Comparison of ENCODE assay signal across 30 cellular contexts in genomic region chr10:70090951-70091350, GRCh38. TPM values are rescaled to one million over a fixed set of nuclear protein-coding genes. Genes with fewer than 3 reads are reported as not detected.
DNase-seq lines count a peak whose midpoint lies in the region; ATAC-seq and TF ChIP-seq lines count a peak whose summit lies in the region.
"Had no signal": no experiment of that assay in that cellular context is flagged by ENCODE, and none has a peak within 500 bp of the region (broad histone marks: within the 10 kb centered on the region; RNA-seq: fewer than 3 reads in every experiment).

No MANE protein-coding gene starts in this region.

- H3K9me3 ChIP-seq in right lobe of liver: no peaks in the 10 kb centered on the region
- H3K9me3 ChIP-seq: BE2C, esophagus squamous epithelium, heart right ventricle, SJCRH30, suprapubic skin had no signal

- peaks cover 40% of the 10 kb centered on the region for H3K4me1 Mint-ChIP-seq in stimulated activated naive CD8-positive, alpha-beta T cell treated with anti-CD3 and anti-CD28 coated beads, Interleukin-15, Interleukin-2, amounts not matched to agents 100 ng/mL and 50 ng/mL, for 24 hours (ENCODE audit: low read depth)
- H3K4me1 Mint-ChIP-seq in stimulated activated naive CD8-positive, alpha-beta T cell treated with anti-CD3 and anti-CD28 coated beads, Interleukin-15, amount 100 ng/mL, for 72 hours: peaks cover 42% of the 10 kb centered on the region
- H3K4me1 Mint-ChIP-seq in WTC11: no peaks in the 10 kb centered on the region
- H3K4me1 Mint-ChIP-seq: activated B cell treated with CpG ODN at 0.5 μM for 24 hours; brain; nephron progenitor cell; stimulated activated naive B cell treated with anti-CD40 and anti-IgM and Interleukin-4, amounts not matched to agents 10 μg/mL and 1 μg/mL and 100 μg/mL, for 72 hours had no signal

- peak overlapping the region in 1 of 3 donors; percentile 47 for H3K27ac ChIP-seq in right lobe of liver
- H3K27ac ChIP-seq: esophagus squamous epithelium, foreskin keratinocyte, heart right ventricle, SJCRH30, suprapubic skin had no signal

- H3K9me3 Mint-ChIP-seq in stimulated activated naive CD8-positive, alpha-beta T cell treated with anti-CD3 and anti-CD28 coated beads, Interleukin-15, Interleukin-2, amounts not matched to agents 100 ng/mL and 50 ng/mL, for 24 hours: no peaks in the 10 kb centered on the region
- no peaks in the 10 kb centered on the region for H3K9me3 Mint-ChIP-seq in stimulated activated naive CD8-positive, alpha-beta T cell treated with anti-CD3 and anti-CD28 coated beads, Interleukin-15, amount 100 ng/mL, for 72 hours
- H3K9me3 Mint-ChIP-seq in WTC11: no peaks in the 10 kb centered on the region
- H3K9me3 Mint-ChIP-seq: activated B cell treated with CpG ODN at 0.5 μM for 24 hours; brain; nephron progenitor cell; stimulated activated naive B cell treated with anti-CD40 and anti-IgM and Interleukin-4, amounts not matched to agents 10 μg/mL and 1 μg/mL and 100 μg/mL, for 72 hours had no signal

- CTCF ChIA-PET in WTC11 (lab: Charles Lee): no interaction called here

- H3K36me3 Mint-ChIP-seq in stimulated activated naive CD8-positive, alpha-beta T cell treated with anti-CD3 and anti-CD28 coated beads, Interleukin-15, Interleukin-2, amounts not matched to agents 100 ng/mL and 50 ng/mL, for 24 hours (ENCODE audit: low read depth): peaks cover 5% of the 10 kb centered on the region
- H3K36me3 Mint-ChIP-seq in WTC11: peaks cover 26% of the 10 kb centered on the region
- H3K36me3 Mint-ChIP-seq: stimulated activated naive B cell treated with anti-CD40 and anti-IgM and Interleukin-4, amounts not matched to agents 10 μg/mL and 1 μg/mL and 100 μg/mL, for 72 hours had no signal

- TF ChIP-seq POLR2A in right lobe of liver (IDR thresholded peaks at IDR 0.05): no peak

- H3K27ac Mint-ChIP-seq in stimulated activated naive CD8-positive, alpha-beta T cell treated with anti-CD3 and anti-CD28 coated beads, Interleukin-15, Interleukin-2, amounts not matched to agents 100 ng/mL and 50 ng/mL, for 24 hours: peak overlapping the region; percentile 28
- H3K27ac Mint-ChIP-seq in stimulated activated naive CD8-positive, alpha-beta T cell treated with anti-CD3 and anti-CD28 coated beads, Interleukin-15, amount 100 ng/mL, for 72 hours: peak overlapping the region in 1 of 2 donors; percentile 6
- H3K27ac Mint-ChIP-seq in WTC11: no peak overlapping the region
- H3K27ac Mint-ChIP-seq: activated B cell treated with CpG ODN at 0.5 μM for 24 hours; brain; stimulated activated naive B cell treated with anti-CD40 and anti-IgM and Interleukin-4, amounts not matched to agents 10 μg/mL and 1 μg/mL and 100 μg/mL, for 72 hours had no signal

- WGBS in right lobe of liver (ENCODE audit: insufficient coverage, low coverage, low lambda C conversion rate, missing lambda C conversion rate): 52% methylated on average over 5 of the region's 5 CpGs

- H3K27me3 ChIP-seq in right lobe of liver: no peaks in the 10 kb centered on the region
- H3K27me3 ChIP-seq: BE2C, esophagus squamous epithelium, foreskin keratinocyte, heart right ventricle, SJCRH30, suprapubic skin had no signal

- no peak overlapping the region for H3K4me3 Mint-ChIP-seq in stimulated activated naive CD8-positive, alpha-beta T cell treated with anti-CD3 and anti-CD28 coated beads, Interleukin-15, Interleukin-2, amounts not matched to agents 100 ng/mL and 50 ng/mL, for 24 hours
- no peak overlapping the region for H3K4me3 Mint-ChIP-seq in stimulated activated naive CD8-positive, alpha-beta T cell treated with anti-CD3 and anti-CD28 coated beads, Interleukin-15, amount 100 ng/mL, for 72 hours
- H3K4me3 Mint-ChIP-seq in WTC11: no peak overlapping the region
- H3K4me3 Mint-ChIP-seq: activated B cell treated with CpG ODN at 0.5 μM for 24 hours; brain; nephron progenitor cell; stimulated activated naive B cell treated with anti-CD40 and anti-IgM and Interleukin-4, amounts not matched to agents 10 μg/mL and 1 μg/mL and 100 μg/mL, for 72 hours had no signal

- no peak for DNase-seq in stimulated activated naive CD8-positive, alpha-beta T cell treated with anti-CD3 and anti-CD28 coated beads, Interleukin-15, amount 100 ng/mL, for 72 hours
- no peak for DNase-seq in WTC11 (ENCODE audit: low spot score)
- no peak for DNase-seq in right lobe of liver
- DNase-seq in NCI-H1048 (lab: John Stamatoyannopoulos, UW): no peak
- no peak for DNase-seq in GM13976 (ENCODE audit: low spot score)
- DNase-seq in NCI-H2171 (lab: John Stamatoyannopoulos, UW): no peak
- DNase-seq in G401 (ENCODE audit: low spot score): no peak
- DNase-seq: activated B cell treated with CpG ODN at 0.5 μM for 24 hours; activated naive CD4-positive, alpha-beta T cell; activated T-cell treated with anti-CD3 and anti-CD28 coated beads, Interleukin-2, amount 50 U/mL, for 48 hours; BE2C; DMS79 treated with DMSO at 0.1 percent for 48 hours; esophagus squamous epithelium; foreskin keratinocyte; HCEC 1CT; heart right ventricle; NCI-H1694; NCI-H446; NCI-H82; nephron progenitor cell; retina; RPMI8226; SJCRH30; stimulated activated naive B cell treated with anti-CD40 and anti-IgM and Interleukin-4, amounts not matched to agents 10 μg/mL and 1 μg/mL and 100 μg/mL, for 72 hours; SW 1271 had no signal

- H3K27me3 Mint-ChIP-seq in stimulated activated naive CD8-positive, alpha-beta T cell treated with anti-CD3 and anti-CD28 coated beads, Interleukin-15, Interleukin-2, amounts not matched to agents 100 ng/mL and 50 ng/mL, for 24 hours: no peaks in the 10 kb centered on the region
- no peaks in the 10 kb centered on the region for H3K27me3 Mint-ChIP-seq in stimulated activated naive CD8-positive, alpha-beta T cell treated with anti-CD3 and anti-CD28 coated beads, Interleukin-15, amount 100 ng/mL, for 72 hours
- no peaks in the 10 kb centered on the region for H3K27me3 Mint-ChIP-seq in WTC11 (ENCODE audit: low read depth)

- ATAC-seq in stimulated activated naive CD8-positive, alpha-beta T cell treated with anti-CD3 and anti-CD28 coated beads, Interleukin-15, amount 100 ng/mL, for 72 hours: no peak
- ATAC-seq in WTC11: no peak
- ATAC-seq in right lobe of liver: peak; percentile 26 to 74 (median 39)
- ATAC-seq: foreskin keratinocyte; heart right ventricle; stimulated activated naive B cell treated with anti-CD40 and anti-IgM and Interleukin-4, amounts not matched to agents 10 μg/mL and 1 μg/mL and 100 μg/mL, for 72 hours had no signal

- TF ChIP-seq CTCF in WTC11 (IDR thresholded peaks at IDR 0.05) (no peak), right lobe of liver (IDR thresholded peaks at IDR 0.05) (no peak), GM13976 (IDR thresholded peaks at IDR 0.05; ENCODE audit: borderline replicate concordance, control extremely low read depth, extremely low read depth, insufficient read depth, missing control alignments) (no peak)

- intact Hi-C loops in right lobe of liver (cut with DNase I): no loop called here

- POLR2A ChIA-PET in WTC11 (lab: Charles Lee): no interaction called here

- peaks cover 0 to 38% (median 16%) of the 10 kb centered on the region in 4 donors for H3K4me1 ChIP-seq in right lobe of liver
- H3K4me1 ChIP-seq: BE2C, esophagus squamous epithelium, heart right ventricle, SJCRH30, suprapubic skin had no signal

- in situ Hi-C loops in GM13976 (cut with MboI; ENCODE audit: low sequenced_read_pairs, unreplicated experiment) (no loop called here), G401 (cut with HindIII; ENCODE audit: low sequenced_read_pairs) (no loop called here)

- H3K36me3 ChIP-seq in right lobe of liver: no peaks in the 10 kb centered on the region
- H3K36me3 ChIP-seq: SJCRH30 had no signal

- H3K4me3 ChIP-seq in right lobe of liver: no peak overlapping the region
- H3K4me3 ChIP-seq: esophagus squamous epithelium, heart right ventricle, lung, SJCRH30, skin epidermis, suprapubic skin had no signal

TF ChIP-seq in WTC11, 78 proteins besides CTCF, POLR2A, EP300 and RAD21:
- TF ChIP-seq JUN (CRISPR knock-in tag; IDR thresholded peaks at IDR 0.05): no peak
- TF ChIP-seq GABPB1 (CRISPR knock-in tag; IDR thresholded peaks at IDR 0.05): 0 out of 2 replicates have a peak, but pooled peaks have one; percentile 40

RNA-seq across cellular contexts. Expression of gene MACROH2A2, which starts 38.3 kb away (rescaled TPM):
- total RNA-seq in WTC11 (2021) (33.0 to 35.4 TPM (median 33.5 TPM) in 3 replicates), right lobe of liver (10 to 100 TPM in 2 of 6 experiments, 1 to 10 TPM in 4; 2.0 to 12.1 (median 5.0) TPM)
- 83.1 and 100 TPM in 2 replicates for total RNA-seq in G401 (2014; rRNA removed; shearing (Covaris generic))
- total RNA-seq: activated B cell treated with CpG ODN at 0.5 μM for 24 hours had no signal

RNA-seq across cellular contexts. Expression of gene AIFM2, which starts 41.7 kb away (rescaled TPM):
- total RNA-seq in WTC11 (2021): 4.4 to 5.2 TPM (median 4.6 TPM) in 3 replicates
- total RNA-seq in right lobe of liver: 10 to 100 TPM; 11.4 to 23.3 (median 18.2) TPM
- total RNA-seq in G401 (2014; rRNA removed; shearing (Covaris generic)): 0.74 and 0.78 TPM in 2 replicates

RNA-seq across cellular contexts. Expression of gene TYSND1, which starts 55.5 kb away (rescaled TPM):
- 18.9 to 21.3 TPM (median 20.7 TPM) in 3 replicates for total RNA-seq in WTC11 (2021)
- 10 to 100 TPM in 2 of 6 experiments, 1 to 10 TPM in 4; 5.3 to 11.1 (median 8.2) TPM for total RNA-seq in right lobe of liver
- 29.9 and 30.4 TPM in 2 replicates for total RNA-seq in G401 (2014; rRNA removed; shearing (Covaris generic))

Comparison
In these comparisons a context has a peak if more than half of its experiments do, and no peak if none do; other contexts are left out.
1. ATAC-seq: peak in right lobe of liver (4 of 4); none in stimulated activated naive CD8-positive, alpha-beta T cell treated with anti-CD3 and anti-CD28 coated beads, Interleukin-15, amount 100 ng/mL, for 72 hours (single experiment) and WTC11 (single experiment).